10 cellular contexts compared by ENCODE assay signal in the genomic region with DNA sequence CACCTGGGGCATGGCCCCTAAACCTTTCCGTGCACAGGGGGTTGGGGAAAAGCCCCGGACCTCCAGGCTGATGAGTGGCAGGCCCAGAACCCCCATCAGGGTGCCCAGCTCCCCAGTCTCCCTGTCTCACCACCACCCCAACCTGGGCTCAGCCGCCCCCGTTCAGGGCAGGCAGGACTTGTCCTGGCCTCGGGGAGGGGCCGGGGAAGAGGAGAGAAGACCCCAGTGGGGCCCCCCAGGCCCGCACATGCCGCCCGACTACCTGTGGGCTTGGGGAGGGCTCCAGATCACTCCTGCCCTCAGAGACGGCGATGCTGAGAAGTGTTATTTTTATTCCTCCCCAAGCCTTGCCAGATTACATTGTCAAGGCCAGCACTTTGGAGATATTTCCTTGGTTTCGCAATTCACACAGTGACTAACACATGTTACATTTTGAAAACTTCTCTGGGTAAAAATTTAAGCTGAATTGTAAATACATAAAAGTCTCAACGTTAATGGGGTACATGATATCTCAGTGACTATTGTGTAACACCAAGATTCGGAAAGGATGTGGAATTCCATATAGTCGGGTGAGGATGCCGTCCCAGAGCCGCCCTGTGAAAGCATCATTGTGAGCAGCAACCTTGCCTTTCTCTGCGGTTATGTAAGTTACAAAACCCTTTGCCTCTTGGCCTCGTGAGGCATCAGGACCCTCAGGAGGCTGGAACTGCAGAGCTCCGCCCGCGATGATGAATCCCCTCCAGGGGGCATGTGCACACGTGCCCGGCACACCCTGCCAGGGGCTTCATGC.
DNase-seq lines count a peak whose midpoint lies in the region; ATAC-seq and TF ChIP-seq lines count a peak whose summit lies in the region.
"Had no signal": no experiment of that assay in that cellular context is flagged by ENCODE, and none has a peak within 500 bp of the region (broad histone marks: within the 10 kb centered on the region; RNA-seq: fewer than 3 reads in every experiment).

No MANE protein-coding gene starts in this region.

- TF ChIP-seq CTCF in AG09319 (IDR thresholded peaks at IDR 0.05; ENCODE audit: low read depth, low read length) (no peak), WERI-Rb-1 (IDR thresholded peaks at IDR 0.05; ENCODE audit: low read depth, low read length) (no peak)

- H3K4me2 ChIP-seq in neuronal stem cell (ENCODE audit: insufficient read depth, low read length, poor library complexity, severe bottlenecking) = no peak overlapping the region

- no peak overlapping the region for H3K23ac ChIP-seq in neuronal stem cell (ENCODE audit: low read depth, low read length, poor library complexity)

- H3K9ac ChIP-seq in neuronal stem cell (ENCODE audit: low read depth, low read length, poor library complexity) = no peak overlapping the region

- DNase-seq in AG09319 (ENCODE audit: extremely low read depth, low read depth) (peak; percentile 61), NOMO-1 treated with DMSO at 0.1 percent for 48 hours (lab: John Stamatoyannopoulos, UW; ENCODE audit: unreplicated experiment) (peak; percentile 75), neuronal stem cell (ENCODE audit: low spot score) (no peak), activated gamma-delta T cell treated with Interleukin-2 at 50 U/mL for 16 hours (no peak), WERI-Rb-1 (no peak), hepatic stellate cell (ENCODE audit: low spot score) (no peak)
- DNase-seq in stimulated activated naive B cell treated with anti-CD40 and anti-IgM and Interleukin-4, amounts not matched to agents 10 μg/mL and 1 μg/mL and 100 μg/mL, for 72 hours = no peak
- DNase-seq: stimulated activated CD4-positive, alpha-beta T cell treated with anti-CD3 and anti-CD28 coated beads, Interleukin-12 subunit alpha, Interleukin-12 subunit beta, amount 100 ng/mL, for 4 hours had no signal

- no peaks in the 10 kb centered on the region for H3K36me3 Mint-ChIP-seq in stimulated activated naive B cell treated with anti-CD40 and anti-IgM and Interleukin-4, amounts not matched to agents 10 μg/mL and 1 μg/mL and 100 μg/mL, for 72 hours
- H3K36me3 Mint-ChIP-seq: CD8-positive, alpha-beta T cell had no signal

- no peak overlapping the region for H4K8ac ChIP-seq in neuronal stem cell (ENCODE audit: low read depth, low read length)

- peak; percentile 50 for ATAC-seq in esophagus mucosa
- ATAC-seq in stimulated activated naive B cell treated with anti-CD40 and anti-IgM and Interleukin-4, amounts not matched to agents 10 μg/mL and 1 μg/mL and 100 μg/mL, for 72 hours (replicated peaks) = no peak
- ATAC-seq: CD8-positive, alpha-beta T cell had no signal

- peak overlapping the region; percentile 1 for H2AK5ac ChIP-seq in neuronal stem cell (ENCODE audit: low read depth, low read length)

- peak overlapping the region; percentile 25 for H2BK5ac ChIP-seq in neuronal stem cell (ENCODE audit: low read length)

- H3K14ac ChIP-seq in neuronal stem cell (ENCODE audit: low read length) = peak overlapping the region; percentile 40

- H3K4me3 ChIP-seq in neuronal stem cell (ENCODE audit: low read length in 2 of 2) (no peak overlapping the region), WERI-Rb-1 (ENCODE audit: low read depth, low read length) (no peak overlapping the region)

- H3K9me3 ChIP-seq in neuronal stem cell (replicated peaks in 1 of 2; ENCODE audit: control insufficient read depth in 2 of 2, insufficient read depth in 1 of 2, low read depth in 1 of 2, low read length in 2 of 2) = no peaks in the 10 kb centered on the region
- H3K9me3 ChIP-seq in WERI-Rb-1 (ENCODE audit: severe bottlenecking) = no peaks in the 10 kb centered on the region

- WGBS in neuronal stem cell (ENCODE audit: extremely low coverage in 2 of 2, insufficient read length in 2 of 2, insufficient replicate concordance in 1 of 2), 2 donors = no CpG with 5 or more reads among the region's 24 CpGs

- no peaks in the 10 kb centered on the region for H3K4me1 Mint-ChIP-seq in stimulated activated naive B cell treated with anti-CD40 and anti-IgM and Interleukin-4, amounts not matched to agents 10 μg/mL and 1 μg/mL and 100 μg/mL, for 72 hours

- peaks cover 3% of the 10 kb centered on the region in 2 donors for H3K9me3 Mint-ChIP-seq in stimulated activated naive B cell treated with anti-CD40 and anti-IgM and Interleukin-4, amounts not matched to agents 10 μg/mL and 1 μg/mL and 100 μg/mL, for 72 hours
- H3K9me3 Mint-ChIP-seq: CD8-positive, alpha-beta T cell had no signal

- no peak overlapping the region for H4K91ac ChIP-seq in neuronal stem cell (ENCODE audit: low read depth, low read length, poor library complexity)

- H3K27ac Mint-ChIP-seq in stimulated activated naive B cell treated with anti-CD40 and anti-IgM and Interleukin-4, amounts not matched to agents 10 μg/mL and 1 μg/mL and 100 μg/mL, for 72 hours = no peak overlapping the region
- H3K27ac Mint-ChIP-seq: CD8-positive, alpha-beta T cell had no signal

- peaks cover 8 to 14% of the 10 kb centered on the region in 2 donors for H3K4me1 ChIP-seq in neuronal stem cell (ENCODE audit: control insufficient read depth in 2 of 2, insufficient read depth in 1 of 2, low read depth in 1 of 2, low read length in 2 of 2)

- H2BK120ac ChIP-seq in neuronal stem cell (ENCODE audit: low read depth, low read length) = no peak overlapping the region

- no peak overlapping the region for H3K4me3 Mint-ChIP-seq in stimulated activated naive B cell treated with anti-CD40 and anti-IgM and Interleukin-4, amounts not matched to agents 10 μg/mL and 1 μg/mL and 100 μg/mL, for 72 hours
- H3K4me3 Mint-ChIP-seq: CD8-positive, alpha-beta T cell had no signal

- H3K36me3 ChIP-seq in neuronal stem cell (replicated peaks in 1 of 2; ENCODE audit: control insufficient read depth in 2 of 2, insufficient read depth in 2 of 2, low read length in 2 of 2) (no peaks in the 10 kb centered on the region), WERI-Rb-1 (no peaks in the 10 kb centered on the region)

- H3K27me3 ChIP-seq in neuronal stem cell (ENCODE audit: control insufficient read depth in 3 of 3, insufficient read depth in 3 of 3, low read depth in 1 of 3, low read length in 3 of 3) (peaks cover 0 to 2% (median 0%) of the 10 kb centered on the region in 3 experiments), WERI-Rb-1 (ENCODE audit: insufficient read depth, low read depth, severe bottlenecking) (no peaks in the 10 kb centered on the region)

- H3K18ac ChIP-seq in neuronal stem cell (ENCODE audit: low read length) = peak overlapping the region; percentile 71

- H2BK15ac ChIP-seq in neuronal stem cell (ENCODE audit: low read length) = peak overlapping the region; percentile 81

- H3K4ac ChIP-seq in neuronal stem cell (ENCODE audit: low read length) = no peak overlapping the region

- peak overlapping the region; percentile 32 for H2AFZ ChIP-seq in neuronal stem cell (ENCODE audit: low read length)

- H3K27me3 Mint-ChIP-seq in stimulated activated naive B cell treated with anti-CD40 and anti-IgM and Interleukin-4, amounts not matched to agents 10 μg/mL and 1 μg/mL and 100 μg/mL, for 72 hours = peaks cover 15 to 17% of the 10 kb centered on the region in 2 donors

- no peak overlapping the region for H3K27ac ChIP-seq in neuronal stem cell (replicated peaks; ENCODE audit: low read length)
- H3K27ac ChIP-seq in WERI-Rb-1 = no peak overlapping the region

- H2BK12ac ChIP-seq in neuronal stem cell (ENCODE audit: low read length) = no peak overlapping the region

- H3K79me1 ChIP-seq in neuronal stem cell (ENCODE audit: low read depth, low read length) = no peaks in the 10 kb centered on the region

Comparison
In these comparisons a context has a peak if more than half of its experiments do, and no peak if none do; other contexts are left out.
1. DNase-seq: peak in AG09319 (single experiment) and NOMO-1 treated with DMSO at 0.1 percent for 48 hours (single experiment); none in neuronal stem cell (single experiment), stimulated activated naive B cell treated with anti-CD40 and anti-IgM and Interleukin-4, amounts not matched to agents 10 μg/mL and 1 μg/mL and 100 μg/mL, for 72 hours (single experiment), activated gamma-delta T cell treated with Interleukin-2 at 50 U/mL for 16 hours (single experiment), WERI-Rb-1 (single experiment) and hepatic stellate cell (single experiment).